In genomic region chr6:119676230-119676629, GRCh38 we compare ENCODE assay signal across 20 cellular contexts.
DNase-seq lines count a peak whose midpoint lies in the region; ATAC-seq and TF ChIP-seq lines count a peak whose summit lies in the region.
"Had no signal": no experiment of that assay in that cellular context is flagged by ENCODE, and none has a peak within 500 bp of the region (broad histone marks: within the 10 kb centered on the region; RNA-seq: fewer than 3 reads in every experiment).

No MANE protein-coding gene starts in this region.

- no peaks in the 10 kb centered on the region for H3K27me3 ChIP-seq in Loucy (ENCODE audit: insufficient read depth, low read length, poor library complexity, severe bottlenecking)
- H3K27me3 ChIP-seq in ovary, result no peaks in the 10 kb centered on the region
- H3K27me3 ChIP-seq: BE2C had no signal

- no peak overlapping the region for H3K4me2 ChIP-seq in Loucy (ENCODE audit: low read depth, low read length, poor library complexity, severe bottlenecking)

- H3K4me1 ChIP-seq in Loucy (ENCODE audit: insufficient read depth, low read length, poor library complexity, severe bottlenecking) (peaks cover 5% of the 10 kb centered on the region), ovary (ENCODE audit: insufficient read depth) (no peaks in the 10 kb centered on the region)
- H3K4me1 ChIP-seq: BE2C had no signal

- intact Hi-C loops in ovary (cut with DNase I), result no loop called here

- H3K79me2 ChIP-seq in Loucy (ENCODE audit: insufficient read depth, low read length), result no peaks in the 10 kb centered on the region

- DNase-seq in astrocyte of the spinal cord (ENCODE audit: low read depth, low spot score), result peak; percentile 20
- DNase-seq in nephron progenitor cell, result no peak
- DNase-seq in ovary, result no peak
- DNase-seq in left lobe of liver (ENCODE audit: low spot score), result no peak
- DNase-seq in putamen (ENCODE audit: low spot score), result no peak
- DNase-seq: ACHN; BE2C; C1 segment of cervical spinal cord; CD4-positive, CD25-positive, alpha-beta regulatory T cell; CD8-positive, alpha-beta memory T cell; COR-L47; DMS 273 treated with DMSO at 0.1 percent for 48 hours; DMS79; GDM1; GOT3; H9 had no signal

- TF ChIP-seq POLR2A in ovary (IDR thresholded peaks at IDR 0.05), result no peak

- H3K9me2 ChIP-seq in Loucy (replicated peaks; ENCODE audit: low read depth, low read length), result no peaks in the 10 kb centered on the region

- H2AFZ ChIP-seq in Loucy (ENCODE audit: low read length), result peak overlapping the region; percentile 19; the same call in 1 of the 2 replicates

- no peak for TF ChIP-seq CTCF in Loucy (conservative IDR thresholded peaks at IDR 0.05; ENCODE audit: low read length)
- TF ChIP-seq CTCF in astrocyte of the spinal cord (IDR thresholded peaks at IDR 0.05; ENCODE audit: low read depth, low read length), result no peak
- no peak for TF ChIP-seq CTCF in nephron progenitor cell (IDR thresholded peaks at IDR 0.05)
- TF ChIP-seq CTCF in ovary (IDR thresholded peaks at IDR 0.05), result no peak

- H3K4me3 ChIP-seq in Loucy (ENCODE audit: low read length, poor library complexity, severe bottlenecking) (no peak overlapping the region), astrocyte of the spinal cord (ENCODE audit: low read depth, low read length) (no peak overlapping the region), ovary (no peak overlapping the region)

- H3K36me3 ChIP-seq in Loucy (ENCODE audit: insufficient read depth, low read length) (no peaks in the 10 kb centered on the region), ovary (no peaks in the 10 kb centered on the region)
- H3K36me3 ChIP-seq: BE2C had no signal

- no peak for TF ChIP-seq EP300 in ovary (IDR thresholded peaks at IDR 0.05)

- no peaks in the 10 kb centered on the region for H3K9me3 ChIP-seq in Loucy (ENCODE audit: insufficient read depth, low read depth, low read length)
- no peaks in the 10 kb centered on the region for H3K9me3 ChIP-seq in ovary
- H3K9me3 ChIP-seq: BE2C had no signal

- no peak overlapping the region for H3K9ac ChIP-seq in Loucy (ENCODE audit: low read depth, low read length, poor library complexity, severe bottlenecking)

- H3K27ac Mint-ChIP-seq in nephron progenitor cell, result peak overlapping the region; percentile 24
- H3K27ac Mint-ChIP-seq: CD4-positive, CD25-positive, alpha-beta regulatory T cell; H9 had no signal

- WGBS in ovary, 3 donors, result 79 to 83% (median 82%) methylated on average over 1 of the region's 1 CpG

- in situ Hi-C loops in astrocyte of the spinal cord (cut with HindIII; ENCODE audit: low sequenced_read_pairs), result no loop called here

- H3K9me3 Mint-ChIP-seq in nephron progenitor cell, result no peaks in the 10 kb centered on the region
- H3K9me3 Mint-ChIP-seq: CD8-positive, alpha-beta memory T cell; H9 had no signal

- peak; percentile 58 for ATAC-seq in HG03354 (IDR thresholded peaks at IDR 0.05; ENCODE audit: poor library complexity, severe bottlenecking, unreplicated experiment)
- no peak for ATAC-seq in HG02571 (IDR thresholded peaks at IDR 0.05; ENCODE audit: unreplicated experiment)
- ATAC-seq in left lobe of liver, result no peak

- no peaks in the 10 kb centered on the region for H4K20me1 ChIP-seq in Loucy (ENCODE audit: insufficient read depth, low read length, poor library complexity, severe bottlenecking)

- H3K27me3 Mint-ChIP-seq in nephron progenitor cell (ENCODE audit: low read depth, poor library complexity), result no peaks in the 10 kb centered on the region

- peaks cover 19% of the 10 kb centered on the region for H3K4me1 Mint-ChIP-seq in nephron progenitor cell
- H3K4me1 Mint-ChIP-seq: CD4-positive, CD25-positive, alpha-beta regulatory T cell; CD8-positive, alpha-beta memory T cell had no signal

- H3K4me3 Mint-ChIP-seq in nephron progenitor cell, result no peak overlapping the region
- H3K4me3 Mint-ChIP-seq: CD4-positive, CD25-positive, alpha-beta regulatory T cell; CD8-positive, alpha-beta memory T cell; H9 had no signal

- H3K27ac ChIP-seq in ovary, result no peak overlapping the region
- H3K27ac ChIP-seq: HL-60 had no signal

- H3F3A ChIP-seq in Loucy (ENCODE audit: low read depth), result no peaks in the 10 kb centered on the region

- H3K36me3 Mint-ChIP-seq in nephron progenitor cell (ENCODE audit: low read depth), result no peaks in the 10 kb centered on the region
- H3K36me3 Mint-ChIP-seq: CD4-positive, CD25-positive, alpha-beta regulatory T cell; CD8-positive, alpha-beta memory T cell had no signal
